In the genomic region with DNA sequence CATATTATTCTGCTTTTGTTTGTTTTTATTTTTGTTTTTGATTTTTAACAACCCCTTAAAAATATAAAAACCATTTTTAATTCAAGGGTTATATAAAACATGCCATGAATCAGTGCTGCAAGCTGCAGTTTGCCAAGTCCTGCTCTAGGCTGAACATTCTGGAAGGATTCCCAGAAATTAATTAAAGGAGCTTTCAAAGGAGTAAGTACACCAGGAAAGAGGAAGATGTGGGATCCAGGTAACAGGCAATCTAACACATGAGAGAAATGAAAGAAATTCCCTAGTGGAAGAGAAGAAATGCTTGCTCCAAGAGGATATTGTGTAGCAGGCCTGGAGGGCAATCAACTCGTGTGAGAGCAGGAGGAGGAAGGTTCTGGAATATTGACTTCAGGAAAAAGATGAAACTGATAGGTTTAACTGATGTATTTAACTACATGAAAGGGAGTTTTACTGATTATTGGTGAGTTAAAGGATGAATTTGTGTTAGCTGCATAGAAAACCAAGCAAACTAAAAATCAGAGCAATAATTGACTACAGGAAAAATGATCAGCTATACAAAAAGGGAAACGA, we compare ENCODE assay signal across 1 cellular context.
TF ChIP-seq lines count a peak whose summit lies in the region.

No MANE protein-coding gene starts in this region.

TF ChIP-seq in GM23338, 12 proteins besides CTCF, POLR2A, EP300 and RAD21 (continued from another document):
- TF ChIP-seq, protein P1, sequence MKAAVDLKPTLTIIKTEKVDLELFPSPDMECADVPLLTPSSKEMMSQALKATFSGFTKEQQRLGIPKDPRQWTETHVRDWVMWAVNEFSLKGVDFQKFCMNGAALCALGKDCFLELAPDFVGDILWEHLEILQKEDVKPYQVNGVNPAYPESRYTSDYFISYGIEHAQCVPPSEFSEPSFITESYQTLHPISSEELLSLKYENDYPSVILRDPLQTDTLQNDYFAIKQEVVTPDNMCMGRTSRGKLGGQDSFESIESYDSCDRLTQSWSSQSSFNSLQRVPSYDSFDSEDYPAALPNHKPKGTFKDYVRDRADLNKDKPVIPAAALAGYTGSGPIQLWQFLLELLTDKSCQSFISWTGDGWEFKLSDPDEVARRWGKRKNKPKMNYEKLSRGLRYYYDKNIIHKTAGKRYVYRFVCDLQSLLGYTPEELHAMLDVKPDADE (IDR thresholded peaks at IDR 0.05): no peak
- TF ChIP-seq EZH2phosphoT487 (IDR thresholded peaks at IDR 0.05; ENCODE audit: unreplicated experiment) (no peak), CREB1 (CRISPR knock-in tag; IDR thresholded peaks at IDR 0.05; ENCODE audit: low read depth) (no peak), POLR2AphosphoS5 (IDR thresholded peaks at IDR 0.05; ENCODE audit: low read depth) (no peak), ZNF114 (CRISPR knock-in tag; IDR thresholded peaks at IDR 0.05) (no peak), JUNB (IDR thresholded peaks at IDR 0.05; ENCODE audit: unreplicated experiment) (no peak), ZNF331 (CRISPR knock-in tag; IDR thresholded peaks at IDR 0.05; ENCODE audit: low read depth) (no peak)
- TF ChIP-seq, protein P2, sequence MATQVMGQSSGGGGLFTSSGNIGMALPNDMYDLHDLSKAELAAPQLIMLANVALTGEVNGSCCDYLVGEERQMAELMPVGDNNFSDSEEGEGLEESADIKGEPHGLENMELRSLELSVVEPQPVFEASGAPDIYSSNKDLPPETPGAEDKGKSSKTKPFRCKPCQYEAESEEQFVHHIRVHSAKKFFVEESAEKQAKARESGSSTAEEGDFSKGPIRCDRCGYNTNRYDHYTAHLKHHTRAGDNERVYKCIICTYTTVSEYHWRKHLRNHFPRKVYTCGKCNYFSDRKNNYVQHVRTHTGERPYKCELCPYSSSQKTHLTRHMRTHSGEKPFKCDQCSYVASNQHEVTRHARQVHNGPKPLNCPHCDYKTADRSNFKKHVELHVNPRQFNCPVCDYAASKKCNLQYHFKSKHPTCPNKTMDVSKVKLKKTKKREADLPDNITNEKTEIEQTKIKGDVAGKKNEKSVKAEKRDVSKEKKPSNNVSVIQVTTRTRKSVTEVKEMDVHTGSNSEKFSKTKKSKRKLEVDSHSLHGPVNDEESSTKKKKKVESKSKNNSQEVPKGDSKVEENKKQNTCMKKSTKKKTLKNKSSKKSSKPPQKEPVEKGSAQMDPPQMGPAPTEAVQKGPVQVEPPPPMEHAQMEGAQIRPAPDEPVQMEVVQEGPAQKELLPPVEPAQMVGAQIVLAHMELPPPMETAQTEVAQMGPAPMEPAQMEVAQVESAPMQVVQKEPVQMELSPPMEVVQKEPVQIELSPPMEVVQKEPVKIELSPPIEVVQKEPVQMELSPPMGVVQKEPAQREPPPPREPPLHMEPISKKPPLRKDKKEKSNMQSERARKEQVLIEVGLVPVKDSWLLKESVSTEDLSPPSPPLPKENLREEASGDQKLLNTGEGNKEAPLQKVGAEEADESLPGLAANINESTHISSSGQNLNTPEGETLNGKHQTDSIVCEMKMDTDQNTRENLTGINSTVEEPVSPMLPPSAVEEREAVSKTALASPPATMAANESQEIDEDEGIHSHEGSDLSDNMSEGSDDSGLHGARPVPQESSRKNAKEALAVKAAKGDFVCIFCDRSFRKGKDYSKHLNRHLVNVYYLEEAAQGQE (IDR thresholded peaks at IDR 0.05; ENCODE audit: unreplicated experiment): no peak
- TF ChIP-seq, protein P3, sequence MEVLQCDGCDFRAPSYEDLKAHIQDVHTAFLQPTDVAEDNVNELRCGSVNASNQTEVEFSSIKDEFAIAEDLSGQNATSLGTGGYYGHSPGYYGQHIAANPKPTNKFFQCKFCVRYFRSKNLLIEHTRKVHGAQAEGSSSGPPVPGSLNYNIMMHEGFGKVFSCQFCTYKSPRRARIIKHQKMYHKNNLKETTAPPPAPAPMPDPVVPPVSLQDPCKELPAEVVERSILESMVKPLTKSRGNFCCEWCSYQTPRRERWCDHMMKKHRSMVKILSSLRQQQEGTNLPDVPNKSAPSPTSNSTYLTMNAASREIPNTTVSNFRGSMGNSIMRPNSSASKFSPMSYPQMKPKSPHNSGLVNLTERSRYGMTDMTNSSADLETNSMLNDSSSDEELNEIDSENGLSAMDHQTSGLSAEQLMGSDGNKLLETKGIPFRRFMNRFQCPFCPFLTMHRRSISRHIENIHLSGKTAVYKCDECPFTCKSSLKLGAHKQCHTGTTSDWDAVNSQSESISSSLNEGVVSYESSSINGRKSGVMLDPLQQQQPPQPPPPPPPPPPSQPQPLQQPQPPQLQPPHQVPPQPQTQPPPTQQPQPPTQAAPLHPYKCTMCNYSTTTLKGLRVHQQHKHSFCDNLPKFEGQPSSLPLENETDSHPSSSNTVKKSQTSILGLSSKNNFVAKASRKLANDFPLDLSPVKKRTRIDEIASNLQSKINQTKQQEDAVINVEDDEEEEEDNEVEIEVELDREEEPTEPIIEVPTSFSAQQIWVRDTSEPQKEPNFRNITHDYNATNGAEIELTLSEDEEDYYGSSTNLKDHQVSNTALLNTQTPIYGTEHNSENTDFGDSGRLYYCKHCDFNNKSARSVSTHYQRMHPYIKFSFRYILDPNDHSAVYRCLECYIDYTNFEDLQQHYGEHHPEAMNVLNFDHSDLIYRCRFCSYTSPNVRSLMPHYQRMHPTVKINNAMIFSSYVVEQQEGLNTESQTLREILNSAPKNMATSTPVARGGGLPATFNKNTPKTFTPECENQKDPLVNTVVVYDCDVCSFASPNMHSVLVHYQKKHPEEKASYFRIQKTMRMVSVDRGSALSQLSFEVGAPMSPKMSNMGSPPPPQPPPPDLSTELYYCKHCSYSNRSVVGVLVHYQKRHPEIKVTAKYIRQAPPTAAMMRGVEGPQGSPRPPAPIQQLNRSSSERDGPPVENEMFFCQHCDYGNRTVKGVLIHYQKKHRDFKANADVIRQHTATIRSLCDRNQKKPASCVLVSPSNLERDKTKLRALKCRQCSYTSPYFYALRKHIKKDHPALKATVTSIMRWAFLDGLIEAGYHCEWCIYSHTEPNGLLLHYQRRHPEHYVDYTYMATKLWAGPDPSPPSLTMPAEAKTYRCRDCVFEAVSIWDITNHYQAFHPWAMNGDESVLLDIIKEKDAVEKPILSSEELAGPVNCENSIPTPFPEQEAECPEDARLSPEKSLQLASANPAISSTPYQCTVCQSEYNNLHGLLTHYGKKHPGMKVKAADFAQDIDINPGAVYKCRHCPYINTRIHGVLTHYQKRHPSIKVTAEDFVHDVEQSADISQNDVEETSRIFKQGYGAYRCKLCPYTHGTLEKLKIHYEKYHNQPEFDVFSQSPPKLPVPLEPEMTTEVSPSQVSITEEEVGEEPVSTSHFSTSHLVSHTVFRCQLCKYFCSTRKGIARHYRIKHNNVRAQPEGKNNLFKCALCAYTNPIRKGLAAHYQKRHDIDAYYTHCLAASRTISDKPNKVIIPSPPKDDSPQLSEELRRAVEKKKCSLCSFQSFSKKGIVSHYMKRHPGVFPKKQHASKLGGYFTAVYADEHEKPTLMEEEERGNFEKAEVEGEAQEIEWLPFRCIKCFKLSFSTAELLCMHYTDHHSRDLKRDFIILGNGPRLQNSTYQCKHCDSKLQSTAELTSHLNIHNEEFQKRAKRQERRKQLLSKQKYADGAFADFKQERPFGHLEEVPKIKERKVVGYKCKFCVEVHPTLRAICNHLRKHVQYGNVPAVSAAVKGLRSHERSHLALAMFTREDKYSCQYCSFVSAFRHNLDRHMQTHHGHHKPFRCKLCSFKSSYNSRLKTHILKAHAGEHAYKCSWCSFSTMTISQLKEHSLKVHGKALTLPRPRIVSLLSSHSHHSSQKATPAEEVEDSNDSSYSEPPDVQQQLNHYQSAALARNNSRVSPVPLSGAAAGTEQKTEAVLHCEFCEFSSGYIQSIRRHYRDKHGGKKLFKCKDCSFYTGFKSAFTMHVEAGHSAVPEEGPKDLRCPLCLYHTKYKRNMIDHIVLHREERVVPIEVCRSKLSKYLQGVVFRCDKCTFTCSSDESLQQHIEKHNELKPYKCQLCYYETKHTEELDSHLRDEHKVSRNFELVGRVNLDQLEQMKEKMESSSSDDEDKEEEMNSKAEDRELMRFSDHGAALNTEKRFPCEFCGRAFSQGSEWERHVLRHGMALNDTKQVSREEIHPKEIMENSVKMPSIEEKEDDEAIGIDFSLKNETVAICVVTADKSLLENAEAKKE (CRISPR knock-in tag; IDR thresholded peaks at IDR 0.05): no peak
